1 cellular context compared by ENCODE assay signal in the genomic region with DNA sequence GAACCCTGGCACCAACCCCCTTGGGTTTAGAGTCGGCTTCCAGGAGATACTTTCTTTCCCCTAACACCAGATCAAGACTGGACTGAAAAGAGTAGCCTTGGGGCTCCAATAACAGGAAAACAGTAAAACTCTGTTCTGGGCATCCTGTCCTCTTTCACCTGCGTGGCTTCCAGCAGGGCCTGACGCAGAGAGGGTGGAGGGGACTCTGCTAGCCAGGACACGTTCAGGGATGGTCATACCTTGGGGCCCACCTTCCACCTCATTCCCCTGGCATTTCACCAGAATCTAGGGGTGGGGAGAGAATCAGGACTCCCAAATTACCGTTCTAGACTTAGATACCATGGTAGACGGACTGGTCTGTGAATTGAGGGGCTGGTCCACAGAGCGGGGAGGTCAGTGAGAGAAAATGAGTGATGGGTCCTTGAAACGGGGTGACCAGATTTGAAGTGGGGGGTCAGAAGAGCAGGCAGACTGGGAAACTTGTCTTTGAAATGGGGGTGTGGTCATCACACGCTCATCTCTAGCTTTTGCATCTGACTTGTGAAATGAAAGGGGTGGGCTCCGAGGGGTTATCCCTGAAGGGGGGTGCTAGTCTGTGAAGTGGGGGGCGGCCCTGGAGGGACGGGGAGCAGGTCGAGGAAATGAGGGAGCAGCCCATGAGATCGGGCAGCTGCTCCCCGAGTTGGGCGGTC.
TF ChIP-seq lines count a peak whose summit lies in the region.

No MANE protein-coding gene starts in this region.

TF ChIP-seq in HepG2, 621 proteins besides CTCF, POLR2A, EP300 and RAD21:
- TF ChIP-seq, protein P1, sequence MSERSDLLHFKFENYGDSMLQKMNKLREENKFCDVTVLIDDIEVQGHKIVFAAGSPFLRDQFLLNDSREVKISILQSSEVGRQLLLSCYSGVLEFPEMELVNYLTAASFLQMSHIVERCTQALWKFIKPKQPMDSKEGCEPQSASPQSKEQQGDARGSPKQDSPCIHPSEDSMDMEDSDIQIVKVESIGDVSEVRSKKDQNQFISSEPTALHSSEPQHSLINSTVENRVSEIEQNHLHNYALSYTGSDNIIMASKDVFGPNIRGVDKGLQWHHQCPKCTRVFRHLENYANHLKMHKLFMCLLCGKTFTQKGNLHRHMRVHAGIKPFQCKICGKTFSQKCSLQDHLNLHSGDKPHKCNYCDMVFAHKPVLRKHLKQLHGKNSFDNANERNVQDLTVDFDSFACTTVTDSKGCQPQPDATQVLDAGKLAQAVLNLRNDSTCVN (CRISPR knock-in tag; IDR thresholded peaks at IDR 0.05; ENCODE audit: borderline replicate concordance): no peak
- TF ChIP-seq NFYC (CRISPR knock-in tag; IDR thresholded peaks at IDR 0.05) (no peak), RAD51 (IDR thresholded peaks at IDR 0.05; ENCODE audit: borderline replicate concordance) (no peak), FOXC1 (CRISPR knock-in tag; IDR thresholded peaks at IDR 0.05; ENCODE audit: borderline replicate concordance) (peak; percentile 42; the same call in 1 of the 2 replicates), ZSCAN25 (CRISPR knock-in tag; IDR thresholded peaks at IDR 0.05) (no peak), ZSCAN12 (CRISPR knock-in tag; IDR thresholded peaks at IDR 0.05) (no peak)
- TF ChIP-seq, protein P2, sequence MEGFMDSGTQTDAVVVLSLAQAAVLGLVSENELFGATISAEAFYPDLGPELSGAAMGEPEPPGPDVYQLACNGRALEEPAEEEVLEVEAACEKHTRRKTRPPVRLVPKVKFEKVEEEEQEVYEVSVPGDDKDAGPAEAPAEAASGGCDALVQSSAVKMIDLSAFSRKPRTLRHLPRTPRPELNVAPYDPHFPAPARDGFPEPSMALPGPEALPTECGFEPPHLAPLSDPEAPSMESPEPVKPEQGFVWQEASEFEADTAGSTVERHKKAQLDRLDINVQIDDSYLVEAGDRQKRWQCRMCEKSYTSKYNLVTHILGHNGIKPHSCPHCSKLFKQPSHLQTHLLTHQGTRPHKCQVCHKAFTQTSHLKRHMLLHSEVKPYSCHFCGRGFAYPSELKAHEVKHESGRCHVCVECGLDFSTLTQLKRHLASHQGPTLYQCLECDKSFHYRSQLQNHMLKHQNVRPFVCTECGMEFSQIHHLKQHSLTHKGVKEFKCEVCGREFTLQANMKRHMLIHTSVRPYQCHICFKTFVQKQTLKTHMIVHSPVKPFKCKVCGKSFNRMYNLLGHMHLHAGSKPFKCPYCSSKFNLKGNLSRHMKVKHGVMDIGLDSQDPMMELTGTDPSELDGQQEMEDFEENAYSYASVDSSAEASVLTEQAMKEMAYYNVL (CRISPR knock-in tag; IDR thresholded peaks at IDR 0.05; ENCODE audit: borderline replicate concordance): 0 out of 2 replicates have a peak, but pooled peaks have one; percentile 12
